In the genomic region with DNA sequence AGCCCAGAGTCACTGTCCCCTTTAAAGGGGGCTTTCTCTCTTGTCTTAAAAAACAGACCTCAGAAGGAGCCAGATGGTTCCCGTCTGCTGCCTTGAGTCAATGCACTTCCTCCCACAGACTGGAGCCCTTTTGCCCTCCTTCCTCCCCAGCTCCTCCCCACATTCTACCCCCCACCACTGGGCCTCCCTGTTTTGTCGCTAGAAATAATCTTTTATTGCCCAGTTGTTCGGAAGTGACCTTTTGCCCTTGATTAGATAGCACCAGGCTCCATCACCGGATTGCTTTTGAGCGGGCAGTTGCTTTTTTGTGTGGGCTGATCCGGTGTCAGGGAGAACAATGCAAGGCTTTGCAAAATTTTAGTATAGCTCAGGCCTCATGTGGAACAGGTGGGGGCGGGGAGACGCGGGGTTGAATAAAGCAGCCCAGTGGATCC, we compare ENCODE assay signal across 8 cellular contexts. TPM values are rescaled to one million over a fixed set of nuclear protein-coding genes. Genes with fewer than 3 reads are reported as not detected.
A peak's percentile ranks its signal among the peaks of the same experiment; 100 is the strongest.
DNase-seq lines count a peak whose midpoint lies in the region; ATAC-seq and TF ChIP-seq lines count a peak whose summit lies in the region.

No MANE protein-coding gene starts in this region.

- peaks cover 30% of the 10 kb centered on the region for H3K4me1 Mint-ChIP-seq in activated T-helper 2 cell treated with anti-CD3 and anti-CD28 coated beads, Interferon-gamma antibody, Interleukin-2, Interleukin-4, amounts not matched to agents 10 μg/mL and 5 μg/mL and 100 μg/mL, durations not matched to agents 14 hours and 24 hours and 36 hours (ENCODE audit: low read depth)
- peaks cover 22 to 29% of the 10 kb centered on the region in 2 donors for H3K4me1 Mint-ChIP-seq in immature natural killer cell
- peaks cover 20% of the 10 kb centered on the region for H3K4me1 Mint-ChIP-seq in stimulated activated effector memory CD8-positive, alpha-beta T cell treated with anti-CD3 and anti-CD28 coated beads, Interleukin-12 subunit alpha, Interleukin-12 subunit beta, amount 100 ng/mL, for 72 hours

- H3K9me3 Mint-ChIP-seq in activated T-helper 2 cell treated with anti-CD3 and anti-CD28 coated beads, Interferon-gamma antibody, Interleukin-2, Interleukin-4, amounts not matched to agents 10 μg/mL and 5 μg/mL and 100 μg/mL, durations not matched to agents 14 hours and 24 hours and 36 hours: no peaks in the 10 kb centered on the region
- no peaks in the 10 kb centered on the region for H3K9me3 Mint-ChIP-seq in immature natural killer cell
- no peaks in the 10 kb centered on the region for H3K9me3 Mint-ChIP-seq in stimulated activated effector memory CD8-positive, alpha-beta T cell treated with anti-CD3 and anti-CD28 coated beads, Interleukin-12 subunit alpha, Interleukin-12 subunit beta, amount 100 ng/mL, for 72 hours

- intact Hi-C loops in activated T-helper 2 cell treated with anti-CD3 and anti-CD28 coated beads, Interferon-gamma antibody, Interleukin-2, Interleukin-4, amounts not matched to agents 10 μg/mL and 5 μg/mL and 100 μg/mL, durations not matched to agents 14 hours and 24 hours and 36 hours (cut with micrococcal nuclease): loop anchor here (1.0 to 2.0 kb wide), 3 partner anchors 32 to 45 kb away; no protein-coding TSS in a partner anchor

- peak overlapping the region; percentile 78 for H3K27ac Mint-ChIP-seq in activated T-helper 2 cell treated with anti-CD3 and anti-CD28 coated beads, Interferon-gamma antibody, Interleukin-2, Interleukin-4, amounts not matched to agents 10 μg/mL and 5 μg/mL and 100 μg/mL, durations not matched to agents 14 hours and 24 hours and 36 hours
- H3K27ac Mint-ChIP-seq in immature natural killer cell: peak overlapping the region; percentile 29 to 75 (median 43)
- peak overlapping the region; percentile 54 for H3K27ac Mint-ChIP-seq in stimulated activated effector memory CD8-positive, alpha-beta T cell treated with anti-CD3 and anti-CD28 coated beads, Interleukin-12 subunit alpha, Interleukin-12 subunit beta, amount 100 ng/mL, for 72 hours

- peak overlapping the region; percentile 59 for H3K4me3 ChIP-seq in NB4 (ENCODE audit: low read depth, low read length)

- no peaks in the 10 kb centered on the region for H3K36me3 Mint-ChIP-seq in activated T-helper 2 cell treated with anti-CD3 and anti-CD28 coated beads, Interferon-gamma antibody, Interleukin-2, Interleukin-4, amounts not matched to agents 10 μg/mL and 5 μg/mL and 100 μg/mL, durations not matched to agents 14 hours and 24 hours and 36 hours (ENCODE audit: low read depth)
- no peaks in the 10 kb centered on the region for H3K36me3 Mint-ChIP-seq in immature natural killer cell
- no peaks in the 10 kb centered on the region for H3K36me3 Mint-ChIP-seq in stimulated activated effector memory CD8-positive, alpha-beta T cell treated with anti-CD3 and anti-CD28 coated beads, Interleukin-12 subunit alpha, Interleukin-12 subunit beta, amount 100 ng/mL, for 72 hours

- peak overlapping the region; percentile 35 for H3K4me3 Mint-ChIP-seq in activated T-helper 2 cell treated with anti-CD3 and anti-CD28 coated beads, Interferon-gamma antibody, Interleukin-2, Interleukin-4, amounts not matched to agents 10 μg/mL and 5 μg/mL and 100 μg/mL, durations not matched to agents 14 hours and 24 hours and 36 hours (ENCODE audit: low read depth)
- peak overlapping the region; percentile 28 to 76 (median 44) for H3K4me3 Mint-ChIP-seq in immature natural killer cell
- H3K4me3 Mint-ChIP-seq in stimulated activated effector memory CD8-positive, alpha-beta T cell treated with anti-CD3 and anti-CD28 coated beads, Interleukin-12 subunit alpha, Interleukin-12 subunit beta, amount 100 ng/mL, for 72 hours: peak overlapping the region; percentile 66

- DNase-seq in NCI-H1092 treated with DMSO at 0.1 percent for 48 hours (lab: John Stamatoyannopoulos, UW) (peak; percentile 50), NCI-H1092 (lab: John Stamatoyannopoulos, UW) (no peak), NB4 (ENCODE audit: low read depth) (peak; percentile 98), immature natural killer cell (peak; percentile 21 to 39 (median 32))
- DNase-seq in activated T-helper 2 cell treated with anti-CD3 and anti-CD28 coated beads, Interferon-gamma antibody, Interleukin-2, Interleukin-4, amounts not matched to agents 10 μg/mL and 5 μg/mL and 100 μg/mL, durations not matched to agents 14 hours and 24 hours and 36 hours (ENCODE audit: low spot score): peak; percentile 28
- DNase-seq in stimulated activated effector memory CD8-positive, alpha-beta T cell treated with anti-CD3 and anti-CD28 coated beads, Interleukin-12 subunit alpha, Interleukin-12 subunit beta, amount 100 ng/mL, for 72 hours (ENCODE audit: low spot score in 2 of 2): peak in 1 of 2 donors; percentile 64
- DNase-seq in effector CD8-positive, alpha-beta T cell (lab: John Stamatoyannopoulos, UW): no peak

- TF ChIP-seq CTCF in NB4 (IDR thresholded peaks at IDR 0.05; ENCODE audit: low read depth, low read length): no peak

- peak; percentile 25 for TF ChIP-seq POLR2A in NB4 (IDR thresholded peaks at IDR 0.05; ENCODE audit: extremely low read depth, insufficient read length)

- no peaks in the 10 kb centered on the region for H3K27me3 Mint-ChIP-seq in activated T-helper 2 cell treated with anti-CD3 and anti-CD28 coated beads, Interferon-gamma antibody, Interleukin-2, Interleukin-4, amounts not matched to agents 10 μg/mL and 5 μg/mL and 100 μg/mL, durations not matched to agents 14 hours and 24 hours and 36 hours (ENCODE audit: low read depth)
- peaks cover 2 to 13% (median 4%) of the 10 kb centered on the region in 3 donors for H3K27me3 Mint-ChIP-seq in immature natural killer cell (ENCODE audit: low read depth in 3 of 3)

- ATAC-seq in HG02623 (IDR thresholded peaks at IDR 0.05; ENCODE audit: unreplicated experiment): peak; percentile 89
- peak; percentile 79 for ATAC-seq in stimulated activated effector memory CD8-positive, alpha-beta T cell treated with anti-CD3 and anti-CD28 coated beads, Interleukin-12 subunit alpha, Interleukin-12 subunit beta, amount 100 ng/mL, for 72 hours

RNA-seq across cellular contexts. Expression of gene SPRY1, which starts 47.7 kb away (rescaled TPM):
- 59.1 and 61.8 TPM in 2 replicates for total RNA-seq in activated T-helper 2 cell treated with anti-CD3 and anti-CD28 coated beads, Interferon-gamma antibody, Interleukin-2, Interleukin-4, amounts not matched to agents 10 μg/mL and 5 μg/mL and 100 μg/mL, durations not matched to agents 14 hours and 24 hours and 36 hours
- polyA plus RNA-seq in immature natural killer cell: 1 to 10 TPM; 5.2 to 6.9 (median 6.0) TPM

Comparison
In these comparisons a context has a peak if more than half of its experiments do, and no peak if none do; other contexts are left out.
1. DNase-seq: peak in NCI-H1092 treated with DMSO at 0.1 percent for 48 hours (single experiment), NB4 (single experiment), activated T-helper 2 cell treated with anti-CD3 and anti-CD28 coated beads, Interferon-gamma antibody, Interleukin-2, Interleukin-4, amounts not matched to agents 10 μg/mL and 5 μg/mL and 100 μg/mL, durations not matched to agents 14 hours and 24 hours and 36 hours (single experiment) and immature natural killer cell (3 of 3); none in NCI-H1092 (single experiment) and effector CD8-positive, alpha-beta T cell (single experiment).
2. Peak in every context shown above with its lines, with median percentiles within 50 percentile points of each other: H3K27ac Mint-ChIP-seq and H3K4me3 Mint-ChIP-seq.